In the genomic region with DNA sequence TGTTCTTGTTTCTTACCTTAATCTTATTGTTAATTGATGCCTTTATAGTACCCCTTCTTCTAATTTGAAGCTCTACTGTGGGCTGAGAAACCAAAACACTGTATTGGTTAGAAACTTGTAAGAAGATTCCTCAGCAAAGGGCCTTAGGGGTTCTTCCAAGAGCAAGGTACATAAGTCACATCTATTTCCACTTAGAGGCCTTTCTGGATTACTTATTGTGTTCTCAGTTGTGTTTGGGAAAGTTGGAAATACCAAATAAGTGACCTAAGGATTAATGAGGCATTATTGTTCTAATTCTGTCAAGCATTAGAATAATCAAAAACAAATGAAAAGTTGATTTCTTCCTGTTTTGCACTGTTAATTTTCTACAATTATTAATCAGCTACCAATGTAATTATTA, we compare ENCODE assay signal across 34 cellular contexts.
"Had no signal": no experiment of that assay in that cellular context is flagged by ENCODE, and none has a peak within 500 bp of the region (broad histone marks: within the 10 kb centered on the region; RNA-seq: fewer than 3 reads in every experiment).

No MANE protein-coding gene starts in this region.

- H3K4me1 Mint-ChIP-seq: activated B cell treated with CpG ODN at 0.5 μM for 24 hours, endodermal cell had no signal

- H3K4me1 ChIP-seq: esophagus muscularis mucosa, gastroesophageal sphincter had no signal

- H3K4me3 ChIP-seq: coronary artery, dorsolateral prefrontal cortex, esophagus muscularis mucosa, gastroesophageal sphincter had no signal

- DNase-seq: activated B cell treated with CpG ODN at 0.5 μM for 24 hours; activated CD4-positive, alpha-beta T cell treated with anti-CD3 and anti-CD28 coated beads for 48 hours; activated CD4-positive, alpha-beta T cell treated with anti-CD3 and anti-CD28 coated beads, Interleukin-2, amount 50 U/mL, for 1 hour; activated CD4-positive, alpha-beta T cell treated with anti-CD3 and anti-CD28 coated beads, Interleukin-2, amount 50 U/mL, for 48 hours; activated CD8-positive, alpha-beta memory T cell treated with anti-CD3 and anti-CD28 coated beads for 24 hours; activated CD8-positive, alpha-beta T cell treated with anti-CD3 and anti-CD28 coated beads for 36 hours; activated effector memory CD4-positive, alpha-beta T cell treated with Interleukin-2 at 50 U/mL for 16 hours; activated gamma-delta T cell treated with Interleukin-2 at 50 U/mL for 16 hours; activated naive CD4-positive, alpha-beta T cell treated with anti-CD3 and anti-CD28 coated beads, Interleukin-2, amount 50 U/mL, for 16 hours; activated naive CD4-positive, alpha-beta T cell treated with Interleukin-2 at 50 U/mL for 16 hours; activated T-cell treated with anti-CD3 and anti-CD28 coated beads, Interleukin-2, amount 50 U/mL, for 4 hours; amniotic stem cell; anterior cingulate cortex; brain microvascular endothelial cell; dorsolateral prefrontal cortex; effector memory CD4-positive, alpha-beta T cell; endodermal cell; erythroblast; foreskin melanocyte; T-helper 1 cell; T-helper 17 cell; T1000; WERI-Rb-1 had no signal

- H3K36me3 ChIP-seq: brain microvascular endothelial cell, esophagus muscularis mucosa, gastroesophageal sphincter, WERI-Rb-1 had no signal

- H3K4me3 Mint-ChIP-seq: activated B cell treated with CpG ODN at 0.5 μM for 24 hours; activated CD8-positive, alpha-beta T cell treated with anti-CD3 and anti-CD28 coated beads for 36 hours; activated naive CD8-positive, alpha-beta T cell; activated T-cell treated with anti-CD3 and anti-CD28 coated beads, Interleukin-2, amount 50 U/mL, for 4 hours; activated T-helper 17 cell treated with anti-CD3 and anti-CD28 coated beads, Interleukin-2, amount 50 U/mL, for 72 hours; central memory CD8-positive, alpha-beta T cell; dendritic cell treated with granulocyte-macrophage colony-stimulating factor and Interleukin-4, amounts not matched to agents 40 ng/mL and 50 ng/mL, for 4 days; endodermal cell; T-helper 17 cell; T-helper 2 cell treated with Interferon-gamma antibody and Interleukin-4, amounts not matched to agents 5 μg/mL and 100 μg/mL, for 36 hours had no signal

- H3K27ac Mint-ChIP-seq: activated B cell treated with CpG ODN at 0.5 μM for 24 hours; activated CD8-positive, alpha-beta T cell treated with anti-CD3 and anti-CD28 coated beads for 36 hours; activated naive CD8-positive, alpha-beta T cell; activated T-helper 17 cell treated with anti-CD3 and anti-CD28 coated beads, Interleukin-2, amount 50 U/mL, for 72 hours; dendritic cell treated with granulocyte-macrophage colony-stimulating factor and Interleukin-4, amounts not matched to agents 40 ng/mL and 50 ng/mL, for 4 days; endodermal cell; T-helper 17 cell; T-helper 2 cell treated with Interferon-gamma antibody and Interleukin-4, amounts not matched to agents 5 μg/mL and 100 μg/mL, for 36 hours had no signal

- H3K9me3 ChIP-seq: gastroesophageal sphincter had no signal

- H3K9me3 Mint-ChIP-seq: activated B cell treated with CpG ODN at 0.5 μM for 24 hours; activated CD8-positive, alpha-beta T cell treated with anti-CD3 and anti-CD28 coated beads for 36 hours; activated T-cell treated with anti-CD3 and anti-CD28 coated beads, Interleukin-2, amount 50 U/mL, for 4 hours; activated T-helper 17 cell treated with anti-CD3 and anti-CD28 coated beads, Interleukin-2, amount 50 U/mL, for 72 hours; central memory CD8-positive, alpha-beta T cell; dendritic cell treated with granulocyte-macrophage colony-stimulating factor and Interleukin-4, amounts not matched to agents 40 ng/mL and 50 ng/mL, for 4 days; endodermal cell; T-helper 2 cell treated with Interferon-gamma antibody and Interleukin-4, amounts not matched to agents 5 μg/mL and 100 μg/mL, for 36 hours had no signal

- ATAC-seq: activated CD4-positive, CD25-positive, alpha-beta regulatory T cell treated with anti-CD3 and anti-CD28 coated beads, Interleukin-2, amount 50 U/mL, for 24 hours; activated CD8-positive, alpha-beta T cell treated with anti-CD3 and anti-CD28 coated beads for 36 hours; activated T-cell treated with anti-CD3 and anti-CD28 coated beads, Interleukin-2, amount 50 U/mL, for 4 hours; activated T-helper 17 cell treated with anti-CD3 and anti-CD28 coated beads, Interleukin-2, amount 50 U/mL, for 72 hours; gastroesophageal sphincter; T-helper 17 cell had no signal

- FAIRE-seq: astrocyte, bronchial epithelial cell had no signal

- H3K27ac ChIP-seq: brain microvascular endothelial cell, coronary artery, dorsolateral prefrontal cortex, esophagus muscularis mucosa, gastroesophageal sphincter, WERI-Rb-1 had no signal
